Comparison of ENCODE assay signal across 17 cellular contexts in the genomic region with DNA sequence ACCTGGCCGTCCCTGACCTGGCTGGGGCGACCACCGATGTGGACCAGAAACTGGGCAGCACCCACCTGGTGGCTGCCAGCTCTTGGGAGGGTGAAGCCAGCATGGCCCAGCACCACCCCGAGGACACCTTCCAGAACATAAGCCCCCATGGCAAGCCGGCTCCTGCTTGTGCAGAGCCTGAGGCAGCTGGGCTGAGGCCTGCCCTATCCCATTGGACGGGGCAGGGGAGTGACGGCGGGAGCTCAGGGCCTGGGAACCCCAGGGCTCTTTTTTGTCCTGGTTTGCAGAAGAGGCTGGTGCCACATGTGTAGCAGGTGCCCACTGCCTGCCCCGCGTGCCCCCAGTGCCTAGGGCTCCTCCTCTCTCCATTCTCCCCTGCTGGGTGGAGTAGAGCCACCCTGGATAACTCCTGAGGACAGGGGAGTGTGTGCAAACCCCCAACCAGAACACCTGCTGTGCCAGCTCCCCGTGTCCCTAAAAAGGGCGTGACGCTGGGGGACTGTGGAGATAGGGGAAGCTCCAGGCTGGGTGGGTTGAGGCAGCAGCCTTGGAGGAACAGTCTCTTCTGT. TPM values are rescaled to one million over a fixed set of nuclear protein-coding genes. Genes with fewer than 3 reads are reported as not detected.
DNase-seq lines count a peak whose midpoint lies in the region; ATAC-seq and TF ChIP-seq lines count a peak whose summit lies in the region.
"Had no signal": no experiment of that assay in that cellular context is flagged by ENCODE, and none has a peak within 500 bp of the region (broad histone marks: within the 10 kb centered on the region; RNA-seq: fewer than 3 reads in every experiment).

No MANE protein-coding gene starts in this region.

- no peaks in the 10 kb centered on the region for H3K9me3 ChIP-seq in heart right ventricle
- H3K9me3 ChIP-seq in prostate gland = no peaks in the 10 kb centered on the region
- H3K9me3 ChIP-seq in vagina = no peaks in the 10 kb centered on the region
- H3K9me3 ChIP-seq: SJSA1 had no signal

- H3K27me3 Mint-ChIP-seq in activated CD8-positive, alpha-beta memory T cell treated with anti-CD3 and anti-CD28 coated beads, Interleukin-2, amount 10 ng/mL, durations not matched to agents 7 days and 5 days = no peaks in the 10 kb centered on the region

- no peak overlapping the region for H3K27ac Mint-ChIP-seq in activated CD8-positive, alpha-beta memory T cell treated with anti-CD3 and anti-CD28 coated beads, Interleukin-2, amount 10 ng/mL, durations not matched to agents 7 days and 5 days
- H3K27ac Mint-ChIP-seq: CD8-positive, alpha-beta T cell had no signal

- ATAC-seq in heart right ventricle = no peak
- ATAC-seq in activated CD8-positive, alpha-beta memory T cell treated with anti-CD3 and anti-CD28 coated beads, Interleukin-2, amount 10 ng/mL, durations not matched to agents 7 days and 5 days = no peak
- ATAC-seq: CD8-positive, alpha-beta T cell had no signal

- H3K36me3 ChIP-seq in heart right ventricle (peaks cover 0 to 78% (median 19%) of the 10 kb centered on the region in 9 donors), prostate gland (no peaks in the 10 kb centered on the region), vagina (no peaks in the 10 kb centered on the region)
- H3K36me3 ChIP-seq: SJSA1 had no signal

- H3K9me3 Mint-ChIP-seq in activated CD8-positive, alpha-beta memory T cell treated with anti-CD3 and anti-CD28 coated beads, Interleukin-2, amount 10 ng/mL, durations not matched to agents 7 days and 5 days (ENCODE audit: low read depth) = no peaks in the 10 kb centered on the region
- H3K9me3 Mint-ChIP-seq: CD8-positive, alpha-beta T cell had no signal

- H3K4me3 Mint-ChIP-seq in activated CD8-positive, alpha-beta memory T cell treated with anti-CD3 and anti-CD28 coated beads, Interleukin-2, amount 10 ng/mL, durations not matched to agents 7 days and 5 days = no peak overlapping the region
- H3K4me3 Mint-ChIP-seq: CD8-positive, alpha-beta T cell had no signal

- DNase-seq in heart right ventricle (no peak), prostate gland (ENCODE audit: low spot score) (no peak), vagina (ENCODE audit: extremely low spot score in 2 of 2) (no peak), nucleus accumbens (lab: John Stamatoyannopoulos, UW) (no peak), islet precursor cell (no peak)
- no peak for DNase-seq in activated CD8-positive, alpha-beta memory T cell treated with anti-CD3 and anti-CD28 coated beads, Interleukin-2, amount 10 ng/mL, durations not matched to agents 7 days and 5 days
- DNase-seq: activated CD8-positive, alpha-beta memory T cell treated with anti-CD3 and anti-CD28 coated beads for 24 hours; activated naive CD4-positive, alpha-beta T cell treated with Interleukin-2 at 50 U/mL for 16 hours; central memory CD4-positive, alpha-beta T cell; HCEC 1CT; mesendoderm; NCI-H187; NCI-H526 treated with DMSO at 0.1 percent for 48 hours; stimulated activated CD4-positive, alpha-beta T cell treated with anti-CD3 and anti-CD28 coated beads, Interleukin-2, amount 100 ng/mL, for 48 hours had no signal

- TF ChIP-seq POLR2A in prostate gland (IDR thresholded peaks at IDR 0.05) (no peak), vagina (IDR thresholded peaks at IDR 0.05) (no peak)

- no peak overlapping the region for H3K4me3 ChIP-seq in heart right ventricle
- H3K4me3 ChIP-seq in prostate gland = no peak overlapping the region
- H3K4me3 ChIP-seq in vagina = no peak overlapping the region
- H3K4me3 ChIP-seq: SJSA1 had no signal

- CTCF ChIA-PET in activated CD8-positive, alpha-beta memory T cell treated with anti-CD3 and anti-CD28 coated beads, Interleukin-2, amount 10 ng/mL, durations not matched to agents 7 days and 5 days (lab: Charles Lee) = interaction anchor here (1.1 to 1.2 kb wide), 2 partner anchors 13 to 15 kb away, joined by 5 read pairs; no protein-coding TSS in a partner anchor

- peak overlapping the region; percentile 89 for H3K27ac ChIP-seq in angular gyrus (ENCODE audit: low read depth, low read length)
- peak overlapping the region in 9 of 10 donors; percentile 72 to 99 (median 90) for H3K27ac ChIP-seq in heart right ventricle
- peak overlapping the region; percentile 56 to 66 for H3K27ac ChIP-seq in prostate gland
- H3K27ac ChIP-seq in vagina = peak overlapping the region; percentile 80
- H3K27ac ChIP-seq: SJSA1 had no signal

- intact Hi-C loops in heart right ventricle (cut with DNase I) (no loop called here), prostate gland (cut with DNase I) (no loop called here), vagina (cut with DNase I) (no loop called here)

- H3K4me1 ChIP-seq in heart right ventricle = peaks cover 22 to 59% (median 43%) of the 10 kb centered on the region in 9 donors
- H3K4me1 ChIP-seq in prostate gland (replicated peaks) = peaks cover 9% of the 10 kb centered on the region
- peaks cover 40% of the 10 kb centered on the region for H3K4me1 ChIP-seq in vagina

- TF ChIP-seq CTCF in heart right ventricle (IDR thresholded peaks at IDR 0.05) = no peak
- no peak for TF ChIP-seq CTCF in prostate gland (IDR thresholded peaks at IDR 0.05)
- TF ChIP-seq CTCF in vagina (IDR thresholded peaks at IDR 0.05) = no peak

- peaks cover 0 to 18% (median 0%) of the 10 kb centered on the region in 7 donors for H3K27me3 ChIP-seq in heart right ventricle
- H3K27me3 ChIP-seq in prostate gland (replicated peaks; ENCODE audit: insufficient read depth) = no peaks in the 10 kb centered on the region
- H3K27me3 ChIP-seq in vagina = no peaks in the 10 kb centered on the region
- H3K27me3 ChIP-seq: SJSA1 had no signal

- H3K4me1 Mint-ChIP-seq in activated CD8-positive, alpha-beta memory T cell treated with anti-CD3 and anti-CD28 coated beads, Interleukin-2, amount 10 ng/mL, durations not matched to agents 7 days and 5 days = no peaks in the 10 kb centered on the region

- 76 to 79% methylated on average over 13 of the region's 13 CpGs for WGBS in heart right ventricle, 2 donors
- WGBS in prostate gland = 85% methylated on average over 13 of the region's 13 CpGs

- H3K36me3 Mint-ChIP-seq in activated CD8-positive, alpha-beta memory T cell treated with anti-CD3 and anti-CD28 coated beads, Interleukin-2, amount 10 ng/mL, durations not matched to agents 7 days and 5 days = no peaks in the 10 kb centered on the region

RNA-seq across cellular contexts. Expression of gene DUSP8, which starts 12.0 kb away (rescaled TPM):
- total RNA-seq in heart right ventricle (10 to 100 TPM; 10.4 to 53.5 (median 22.2) TPM), prostate gland (10 to 100 TPM in 1 of 2 donors, 1 to 10 TPM in 1; 8.8 to 17.2 TPM), vagina (2.9 TPM)
- polyA plus RNA-seq in heart right ventricle = 1 to 10 TPM; 5.9 to 7.7 TPM
- 1 to 10 TPM in 1 of 2 experiments, under 1 TPM in 1; 0.50 to 1.1 TPM for total RNA-seq in activated CD8-positive, alpha-beta memory T cell treated with anti-CD3 and anti-CD28 coated beads, Interleukin-2, amount 10 ng/mL, durations not matched to agents 7 days and 5 days

RNA-seq across cellular contexts. Expression of gene KRTAP5-1, which starts 25.0 kb away (rescaled TPM):
- total RNA-seq in heart right ventricle = not detected
- polyA plus RNA-seq in heart right ventricle = not detected
- total RNA-seq in prostate gland = not detected
- not detected for total RNA-seq in vagina
- not detected for total RNA-seq in activated CD8-positive, alpha-beta memory T cell treated with anti-CD3 and anti-CD28 coated beads, Interleukin-2, amount 10 ng/mL, durations not matched to agents 7 days and 5 days
- total RNA-seq: CD8-positive, alpha-beta T cell; SJSA1 had no signal

RNA-seq across cellular contexts. Expression of gene KRTAP5-2, which starts 38.0 kb away (rescaled TPM):
- not detected for total RNA-seq in heart right ventricle
- under 1 TPM in 1 of 2 donors, not detected in 1; 0.04 TPM for polyA plus RNA-seq in heart right ventricle
- not detected for total RNA-seq in prostate gland
- not detected for total RNA-seq in vagina
- total RNA-seq in activated CD8-positive, alpha-beta memory T cell treated with anti-CD3 and anti-CD28 coated beads, Interleukin-2, amount 10 ng/mL, durations not matched to agents 7 days and 5 days = not detected
- total RNA-seq: CD8-positive, alpha-beta T cell; SJSA1 had no signal

RNA-seq across cellular contexts. Expression of gene KRTAP5-3, which starts 48.2 kb away (rescaled TPM):
- total RNA-seq in heart right ventricle (not detected), prostate gland (not detected), vagina (not detected)
- not detected for polyA plus RNA-seq in heart right ventricle
- total RNA-seq in activated CD8-positive, alpha-beta memory T cell treated with anti-CD3 and anti-CD28 coated beads, Interleukin-2, amount 10 ng/mL, durations not matched to agents 7 days and 5 days = not detected
- total RNA-seq: CD8-positive, alpha-beta T cell; SJSA1 had no signal
